Comparison of ENCODE assay signal across 8 cellular contexts in genomic region chr15:41972341-41973237, GRCh38. TPM values are rescaled to one million over a fixed set of nuclear protein-coding genes. Genes with fewer than 3 reads are reported as not detected.
DNase-seq lines count a peak whose midpoint lies in the region; ATAC-seq and TF ChIP-seq lines count a peak whose summit lies in the region.

Gene EHD4 (minus strand): TSS chr15:41972557. CDS start chr15:41972494, 63 bp downstream.

- peak within 1 kb of the TSS; percentile 93 for H3K27ac Mint-ChIP-seq in dendritic cell treated with granulocyte-macrophage colony-stimulating factor and Interleukin-4, amounts not matched to agents 40 ng/mL and 50 ng/mL, for 4 days

- DNase-seq in NCI-H69 (lab: John Stamatoyannopoulos, UW) (peak; percentile 97), left lobe of liver (ENCODE audit: low spot score) (peak; percentile 99)
- DNase-seq in activated CD4-positive, alpha-beta T cell treated with anti-CD3 and anti-CD28 coated beads, Interleukin-2, amount 50 U/mL, for 1 hour, result peak; percentile 91
- peak; percentile 95 for DNase-seq in stimulated activated CD4-positive, alpha-beta T cell treated with anti-CD3 and anti-CD28 coated beads, Interleukin-2, amount 100 ng/mL, for 4 hours (ENCODE audit: low read depth)

- H3K36me3 Mint-ChIP-seq in dendritic cell treated with granulocyte-macrophage colony-stimulating factor and Interleukin-4, amounts not matched to agents 40 ng/mL and 50 ng/mL, for 4 days (ENCODE audit: low read depth), result peaks cover 40% of the 10 kb centered on the region

- peak within 1 kb of the TSS; percentile 91 for H3K4me3 Mint-ChIP-seq in dendritic cell treated with granulocyte-macrophage colony-stimulating factor and Interleukin-4, amounts not matched to agents 40 ng/mL and 50 ng/mL, for 4 days

- H3K27me3 Mint-ChIP-seq in dendritic cell treated with granulocyte-macrophage colony-stimulating factor and Interleukin-4, amounts not matched to agents 40 ng/mL and 50 ng/mL, for 4 days, result no peaks in the 10 kb centered on the region

- peaks cover 51% of the 10 kb centered on the region for H3K4me1 Mint-ChIP-seq in dendritic cell treated with granulocyte-macrophage colony-stimulating factor and Interleukin-4, amounts not matched to agents 40 ng/mL and 50 ng/mL, for 4 days (ENCODE audit: low read depth)

- ATAC-seq in GM19328 (IDR thresholded peaks at IDR 0.05; ENCODE audit: unreplicated experiment), result peak; percentile 65
- ATAC-seq in HG03520 (IDR thresholded peaks at IDR 0.05; ENCODE audit: unreplicated experiment), result peak; percentile 64
- ATAC-seq in left lobe of liver, result peak; percentile 92

- TF ChIP-seq CTCF in C4-2B (conservative IDR thresholded peaks at IDR 0.05), result peak; percentile 75

- H3K9me3 Mint-ChIP-seq in dendritic cell treated with granulocyte-macrophage colony-stimulating factor and Interleukin-4, amounts not matched to agents 40 ng/mL and 50 ng/mL, for 4 days, result no peaks in the 10 kb centered on the region

- H3K27ac ChIP-seq in C4-2B, result peak within 1 kb of the TSS; percentile 79

- intact Hi-C loops in dendritic cell treated with granulocyte-macrophage colony-stimulating factor and Interleukin-4, amounts not matched to agents 40 ng/mL and 50 ng/mL, for 4 days (cut with micrococcal nuclease), result loop anchor here (5.0 kb wide), 1 partner anchor 200 kb away; the partner anchor contains the start of gene MAPKBP1

RNA-seq across cellular contexts. Expression of gene EHD4, which starts in this region (rescaled TPM):
- 5.3 TPM for total RNA-seq in left lobe of liver

Comparison
In these comparisons a context has a peak if more than half of its experiments do, and no peak if none do; other contexts are left out.
1. Peak in every context shown above with its lines: DNase-seq, ATAC-seq and H3K27ac ChIP-seq.